ENCODE assay signal across 25 cellular contexts in genomic region chr5:149333711-149334443, GRCh38. TPM values are rescaled to one million over a fixed set of nuclear protein-coding genes. Genes with fewer than 3 reads are reported as not detected.
DNase-seq lines count a peak whose midpoint lies in the region; ATAC-seq and TF ChIP-seq lines count a peak whose summit lies in the region.
"Had no signal": no experiment of that assay in that cellular context is flagged by ENCODE, and none has a peak within 500 bp of the region (broad histone marks: within the 10 kb centered on the region; RNA-seq: fewer than 3 reads in every experiment).

No MANE protein-coding gene starts in this region.

- POLR2A ChIA-PET in AG04449 (lab: Yijun Ruan, JAX), result no interaction called here

- no peak overlapping the region for H3K4me3 ChIP-seq in AG04449 (ENCODE audit: low read depth, low read length)
- H3K4me3 ChIP-seq: A549, esophagus muscularis mucosa, heart left ventricle, SJCRH30 had no signal

- DNase-seq in AG04449 (ENCODE audit: low read depth, low spot score) (peak; percentile 33), HCEC 1CT (peak; percentile 9), dermis microvascular lymphatic vessel endothelial cell (ENCODE audit: low read depth in 2 of 2) (peak; percentile 83 to 96), kidney tubule cell (ENCODE audit: low spot score) (peak; percentile 51), cerebellar nuclear complex (lab: John Stamatoyannopoulos, UW) (no peak), NCI-H748 treated with DMSO at 0.1 percent for 48 hours (lab: John Stamatoyannopoulos, UW) (no peak)
- DNase-seq in activated CD4-positive, CD25-positive, alpha-beta regulatory T cell (lab: John Stamatoyannopoulos, UW), result no peak
- DNase-seq: activated CD4-positive, alpha-beta T cell treated with anti-CD3 and anti-CD28 coated beads, Interleukin-2, amount 50 U/mL, for 1 hour; activated CD8-positive, alpha-beta memory T cell treated with anti-CD3 and anti-CD28 coated beads, Interleukin-2, amount 50 U/mL, for 48 hours; activated effector memory CD4-positive, alpha-beta T cell treated with Interleukin-2 at 50 U/mL for 16 hours; activated naive CD8-positive, alpha-beta T cell treated with anti-CD3 and anti-CD28 coated beads, Interleukin-2, amount 50 U/mL, for 24 hours; CD4-positive, alpha-beta T cell; heart left ventricle; NCI-H1436 treated with DMSO at 0.1 percent for 48 hours; NCI-H2171 treated with DMSO at 0.1 percent for 48 hours; NCI-H69; retina; substantia nigra; T-helper 2 cell had no signal

- TF ChIP-seq CTCF in AG04449 (IDR thresholded peaks at IDR 0.05; ENCODE audit: insufficient read depth, low read length, missing control alignments), result no peak

- CTCF ChIA-PET in AG04449 (lab: Yijun Ruan, JAX), result interaction anchor here (1.2 to 4.1 kb wide), 3 partner anchors 11 to 38 kb away, joined by 3 to 21 read pairs (median 3); no protein-coding TSS in a partner anchor

- ATAC-seq in GM18868 (IDR thresholded peaks at IDR 0.05; ENCODE audit: unreplicated experiment), result no peak
- ATAC-seq: A549; activated naive CD8-positive, alpha-beta T cell treated with anti-CD3 and anti-CD28 coated beads, Interleukin-2, amount 50 U/mL, for 24 hours had no signal

RNA-seq across cellular contexts. Expression of gene GRPEL2, which starts 11.4 kb away (rescaled TPM):
- total RNA-seq in dermis microvascular lymphatic vessel endothelial cell, result 44.0 and 103 TPM in 2 replicates

RNA-seq across cellular contexts. Expression of gene PCYOX1L, which starts 24.0 kb away (rescaled TPM):
- 11.4 and 12.6 TPM in 2 replicates for total RNA-seq in dermis microvascular lymphatic vessel endothelial cell

RNA-seq across cellular contexts. Expression of gene IL17B, which starts 45.2 kb away (rescaled TPM):
- total RNA-seq in dermis microvascular lymphatic vessel endothelial cell, result not detected in 2 replicates
- total RNA-seq: CD4-positive, alpha-beta T cell; liver; M059J had no signal

Comparison
In these comparisons a context has a peak if more than half of its experiments do, and no peak if none do; other contexts are left out.
1. DNase-seq: peak in AG04449 (single experiment), HCEC 1CT (single experiment), dermis microvascular lymphatic vessel endothelial cell (2 of 2) and kidney tubule cell (single experiment); none in cerebellar nuclear complex (0 of 2), activated CD4-positive, CD25-positive, alpha-beta regulatory T cell (0 of 4) and NCI-H748 treated with DMSO at 0.1 percent for 48 hours (single experiment).